Comparison of ENCODE assay signal across 27 cellular contexts in genomic region chr20:19453369-19453768, GRCh38.
DNase-seq lines count a peak whose midpoint lies in the region; FAIRE-seq and TF ChIP-seq lines count a peak whose summit lies in the region.
"Had no signal": no experiment of that assay in that cellular context is flagged by ENCODE, and none has a peak within 500 bp of the region (broad histone marks: within the 10 kb centered on the region; RNA-seq: fewer than 3 reads in every experiment).

No MANE protein-coding gene starts in this region.

- H3K27ac ChIP-seq in kidney (ENCODE audit: low read depth in 2 of 2, low read length in 2 of 2) (no peak overlapping the region), neural progenitor cell (no peak overlapping the region), smooth muscle cell (ENCODE audit: low read depth) (peak overlapping the region; percentile 8)
- H3K27ac ChIP-seq: C4-2B, KMS-11, SK-N-MC had no signal

- H3K79me2 ChIP-seq in Loucy (ENCODE audit: insufficient read depth, low read length): no peaks in the 10 kb centered on the region
- H3K79me2 ChIP-seq in neural progenitor cell (ENCODE audit: low read depth): no peaks in the 10 kb centered on the region
- H3K79me2 ChIP-seq in smooth muscle cell (ENCODE audit: low read depth): no peaks in the 10 kb centered on the region

- peaks cover 6% of the 10 kb centered on the region for H3K4me1 Mint-ChIP-seq in neural progenitor cell
- H3K4me1 Mint-ChIP-seq in Calu3 (ENCODE audit: low read depth, unreplicated experiment): no peaks in the 10 kb centered on the region

- peaks cover 15% of the 10 kb centered on the region; the same call in 1 of the 2 replicates for H3F3A ChIP-seq in Loucy (ENCODE audit: low read depth)
- H3F3A ChIP-seq in neural progenitor cell (ENCODE audit: low read depth): no peaks in the 10 kb centered on the region
- peaks cover 16% of the 10 kb centered on the region for H3F3A ChIP-seq in smooth muscle cell (ENCODE audit: low read depth)

- H3K27ac Mint-ChIP-seq in neural progenitor cell (peak overlapping the region; percentile 57), Calu3 (ENCODE audit: unreplicated experiment) (no peak overlapping the region)

- H3K36me3 ChIP-seq in Loucy (ENCODE audit: insufficient read depth, low read length) (no peaks in the 10 kb centered on the region), kidney (ENCODE audit: control insufficient read depth in 1 of 2, insufficient read depth in 2 of 2, low read length in 2 of 2) (no peaks in the 10 kb centered on the region), neural progenitor cell (no peaks in the 10 kb centered on the region), smooth muscle cell (ENCODE audit: low read depth) (no peaks in the 10 kb centered on the region)

- H3K36me3 Mint-ChIP-seq in neural progenitor cell: no peaks in the 10 kb centered on the region
- H3K36me3 Mint-ChIP-seq in Calu3 (ENCODE audit: insufficient read depth, unreplicated experiment): no peaks in the 10 kb centered on the region
- H3K36me3 Mint-ChIP-seq: CD8-positive, alpha-beta memory T cell had no signal

- DNase-seq in kidney (peak; percentile 68), neural progenitor cell (ENCODE audit: low spot score) (no peak), smooth muscle cell (lab: John Stamatoyannopoulos, UW; ENCODE audit: unreplicated experiment) (no peak), NK-92 (lab: John Stamatoyannopoulos, UW; ENCODE audit: unreplicated experiment) (no peak), NCI-H1694 treated with DMSO at 0.1 percent for 48 hours (lab: John Stamatoyannopoulos, UW) (no peak), Calu3 (no peak)
- DNase-seq in activated CD8-positive, alpha-beta memory T cell treated with anti-CD3 and anti-CD28 coated beads for 24 hours: no peak
- DNase-seq: CD8-positive, alpha-beta memory T cell; DMS53; GDM1; IMR-90; NCI-H1105 treated with DMSO at 0.1 percent for 48 hours; NCI-H1694; NCI-H2081 treated with DMSO at 0.1 percent for 48 hours; NCI-H2171 treated with DMSO at 0.1 percent for 48 hours; NCI-H446; NCI-H526 treated with DMSO at 0.1 percent for 48 hours; PC-3; RPMI8226; SHP77 treated with DMSO at 0.1 percent for 48 hours had no signal

- TF ChIP-seq CTCF in Loucy (conservative IDR thresholded peaks at IDR 0.05; ENCODE audit: low read length): no peak
- TF ChIP-seq CTCF in kidney (IDR thresholded peaks at IDR 0.05; ENCODE audit: borderline replicate concordance, extremely low read depth, insufficient read depth): no peak
- no peak for TF ChIP-seq CTCF in neural progenitor cell (IDR thresholded peaks at IDR 0.05)
- no peak for TF ChIP-seq CTCF in smooth muscle cell (IDR thresholded peaks at IDR 0.05; ENCODE audit: borderline replicate concordance, insufficient read depth, poor library complexity, severe bottlenecking)
- TF ChIP-seq CTCF in Calu3 (IDR thresholded peaks at IDR 0.05; ENCODE audit: unreplicated experiment): no peak

- no TSS peak for BruUV-seq in Calu3 (replicated peaks; lab: Mats Ljungman, UMichigan)

- no peaks in the 10 kb centered on the region for H3K9me3 Mint-ChIP-seq in neural progenitor cell
- H3K9me3 Mint-ChIP-seq in Calu3 (ENCODE audit: low read depth, unreplicated experiment): no peaks in the 10 kb centered on the region

- H3K9ac ChIP-seq in Loucy (ENCODE audit: low read depth, low read length, poor library complexity, severe bottlenecking) (peak overlapping the region; percentile 60), kidney (ENCODE audit: low read length in 2 of 2) (no peak overlapping the region), neural progenitor cell (no peak overlapping the region), smooth muscle cell (ENCODE audit: low read depth) (no peak overlapping the region)
- H3K9ac ChIP-seq: KMS-11 had no signal

- H3K27me3 Mint-ChIP-seq in neural progenitor cell (ENCODE audit: insufficient read depth, low read depth) (peaks cover 3% of the 10 kb centered on the region), Calu3 (ENCODE audit: unreplicated experiment) (no peaks in the 10 kb centered on the region)
- H3K27me3 Mint-ChIP-seq: CD8-positive, alpha-beta memory T cell had no signal

- WGBS in smooth muscle cell (ENCODE audit: low lambda C conversion rate): 90% methylated on average over 3 of the region's 3 CpGs

- H3K27me3 ChIP-seq in Loucy (ENCODE audit: insufficient read depth, low read length, poor library complexity, severe bottlenecking) (no peaks in the 10 kb centered on the region), neural progenitor cell (no peaks in the 10 kb centered on the region), smooth muscle cell (ENCODE audit: low read depth) (no peaks in the 10 kb centered on the region)

- CTCF ChIA-PET in Calu3 (lab: Charles Lee): no interaction called here

- H3K4me1 ChIP-seq in Loucy (ENCODE audit: insufficient read depth, low read length, poor library complexity, severe bottlenecking): peaks cover 91% of the 10 kb centered on the region
- no peaks in the 10 kb centered on the region for H3K4me1 ChIP-seq in kidney (ENCODE audit: control insufficient read depth in 1 of 2, insufficient read depth in 1 of 2, low read depth in 1 of 2, low read length in 2 of 2)
- no peaks in the 10 kb centered on the region for H3K4me1 ChIP-seq in neural progenitor cell
- peaks cover 21% of the 10 kb centered on the region for H3K4me1 ChIP-seq in smooth muscle cell (ENCODE audit: low read depth)

- H4K20me1 ChIP-seq in Loucy (ENCODE audit: insufficient read depth, low read length, poor library complexity, severe bottlenecking): no peaks in the 10 kb centered on the region
- H4K20me1 ChIP-seq in neural progenitor cell (ENCODE audit: low read depth): no peaks in the 10 kb centered on the region
- H4K20me1 ChIP-seq in smooth muscle cell (ENCODE audit: low read depth): no peaks in the 10 kb centered on the region

- no peak for FAIRE-seq in kidney (lab: Jason Lieb, UNC)
- FAIRE-seq: D721Med, GM18507, H1 had no signal

- H3K9me2 ChIP-seq in Loucy (replicated peaks; ENCODE audit: low read depth, low read length): no peaks in the 10 kb centered on the region

- H3K4me3 ChIP-seq in Loucy (ENCODE audit: low read length, poor library complexity, severe bottlenecking) (no peak overlapping the region), kidney (ENCODE audit: low read length in 2 of 2) (no peak overlapping the region), neural progenitor cell (no peak overlapping the region), smooth muscle cell (no peak overlapping the region)
- H3K4me3 ChIP-seq: SK-N-MC had no signal

- intact Hi-C loops in kidney (cut with DNase I): no loop called here
- intact Hi-C loops in Calu3 (cut with micrococcal nuclease; ENCODE audit: unreplicated experiment): no loop called here

- H3K4me3 Mint-ChIP-seq in neural progenitor cell: no peak overlapping the region
- no peak overlapping the region for H3K4me3 Mint-ChIP-seq in Calu3 (ENCODE audit: low read depth, unreplicated experiment)
- H3K4me3 Mint-ChIP-seq: CD8-positive, alpha-beta memory T cell had no signal

- H3K4me2 ChIP-seq in Loucy (ENCODE audit: low read depth, low read length, poor library complexity, severe bottlenecking) (peak overlapping the region; percentile 34), neural progenitor cell (no peak overlapping the region), smooth muscle cell (peak overlapping the region; percentile 76)
- H3K4me2 ChIP-seq: KMS-11 had no signal

- H2AFZ ChIP-seq in Loucy (ENCODE audit: low read length) (no peak overlapping the region), neural progenitor cell (replicated peaks) (no peak overlapping the region), smooth muscle cell (ENCODE audit: low read depth) (no peak overlapping the region)

- no peaks in the 10 kb centered on the region for H3K9me3 ChIP-seq in Loucy (ENCODE audit: insufficient read depth, low read depth, low read length)
- H3K9me3 ChIP-seq in kidney (ENCODE audit: control insufficient read depth in 1 of 2, low read length in 2 of 2): no peaks in the 10 kb centered on the region
- H3K9me3 ChIP-seq in neural progenitor cell (ENCODE audit: low read depth): no peaks in the 10 kb centered on the region
- no peaks in the 10 kb centered on the region for H3K9me3 ChIP-seq in smooth muscle cell (replicated peaks; ENCODE audit: low read depth)
